18 cellular contexts compared by ENCODE assay signal in genomic region chr17:428414-428813, GRCh38. TPM values are rescaled to one million over a fixed set of nuclear protein-coding genes. Genes with fewer than 3 reads are reported as not detected.
A peak's percentile ranks its signal among the peaks of the same experiment; 100 is the strongest.
DNase-seq lines count a peak whose midpoint lies in the region; ATAC-seq, FAIRE-seq and TF ChIP-seq lines count a peak whose summit lies in the region.
"Had no signal": no experiment of that assay in that cellular context is flagged by ENCODE, and none has a peak within 500 bp of the region (broad histone marks: within the 10 kb centered on the region; RNA-seq: fewer than 3 reads in every experiment).

No MANE protein-coding gene starts in this region.

- H4K8ac ChIP-seq in IMR-90 (ENCODE audit: low read depth in 2 of 2, low read length in 2 of 2) (no peak overlapping the region), H1 (ENCODE audit: extremely low read depth, insufficient read depth, low read length) (no peak overlapping the region)

- H3K4ac ChIP-seq in IMR-90 (ENCODE audit: low read depth, low read length), result no peak overlapping the region
- H3K4ac ChIP-seq in H1 (replicated peaks; ENCODE audit: insufficient read length, low read depth, low read length), result no peak overlapping the region

- TF ChIP-seq POLR2A in HCT116 (IDR thresholded peaks at IDR 0.05; ENCODE audit: borderline replicate concordance, extremely low read depth, insufficient read depth, insufficient read length) (no peak), IMR-90 (IDR thresholded peaks at IDR 0.05; ENCODE audit: low read depth, low read length) (no peak), H1 (IDR thresholded peaks at IDR 0.05; ENCODE audit: control extremely low read depth in 1 of 2, low read depth in 2 of 2, low read length in 2 of 2) (no peak)

- H3K14ac ChIP-seq in IMR-90 (replicated peaks; ENCODE audit: low read depth, low read length) (no peak overlapping the region), H1 (ENCODE audit: insufficient read length) (no peak overlapping the region)

- no peak overlapping the region; the same call in 1 of the 2 replicates for H3K56ac ChIP-seq in IMR-90 (ENCODE audit: extremely low read depth, insufficient read depth, low read length)
- no peak overlapping the region for H3K56ac ChIP-seq in H1 (replicated peaks; ENCODE audit: insufficient read length, low read depth, low read length)

- H2BK15ac ChIP-seq in IMR-90 (ENCODE audit: low read depth, low read length) (no peak overlapping the region), H1 (ENCODE audit: low read length) (0 out of 2 replicates have a peak overlapping the region, but pooled peaks have one; percentile 92)

- H3K4me2 ChIP-seq in HCT116 (ENCODE audit: low read length) (no peak overlapping the region), IMR-90 (ENCODE audit: low read depth, low read length) (no peak overlapping the region), H1 (ENCODE audit: insufficient read depth in 1 of 2, low read depth in 2 of 2, low read length in 2 of 2) (no peak overlapping the region; a peak in 1 of 4 replicates)
- H3K4me2 ChIP-seq: BLaER1 had no signal

- RAD21 ChIA-PET in HCT116 (lab: Charles Lee; ENCODE audit: low non-redundant PET in 1 of 2, low total read pairs in 2 of 2, uncharacterized antibody in 2 of 2, unreplicated experiment in 2 of 2), result no interaction called here

- H2AK9ac ChIP-seq in IMR-90 (replicated peaks; ENCODE audit: low read depth, low read length, poor library complexity), result no peak overlapping the region

- peak; percentile 9 for DNase-seq in activated effector memory CD4-positive, alpha-beta T cell treated with anti-CD3 and anti-CD28 coated beads, Interleukin-2, amount 50 U/mL, for 16 hours
- DNase-seq in activated effector memory CD4-positive, alpha-beta T cell treated with Interleukin-2 at 50 U/mL for 16 hours, result no peak
- no peak for DNase-seq in HCT116 (ENCODE audit: low read depth, low spot score)
- DNase-seq in IMR-90, result no peak
- DNase-seq in H1 (ENCODE audit: low read depth in 1 of 2, low spot score in 2 of 2), result no peak
- no peak for DNase-seq in Right ventricle myocardium inferior (ENCODE audit: missing footprints)
- DNase-seq: Caco-2; CD4-positive, CD25-positive, alpha-beta regulatory T cell; CD8-positive, alpha-beta T cell; DMS153; DND-41; GM23248 had no signal

- H3K79me1 ChIP-seq in IMR-90 (ENCODE audit: low read depth in 1 of 2, low read length in 2 of 2), result no peaks in the 10 kb centered on the region
- no peaks in the 10 kb centered on the region for H3K79me1 ChIP-seq in H1 (ENCODE audit: low read depth, low read length)

- 100% methylated on average over 2 of the region's 3 CpGs; no CpG with 5 or more reads in 1 of the 2 experiments for WGBS in IMR-90 (ENCODE audit: extremely low coverage in 2 of 2, insufficient read length in 1 of 2), 2 experiments
- WGBS in H1 (ENCODE audit: extremely low coverage in 1 of 2, insufficient coverage in 1 of 2, insufficient read length in 1 of 2, insufficient replicate concordance in 2 of 2, low coverage in 1 of 2, low lambda C conversion rate in 2 of 2, missing lambda C conversion rate in 1 of 2), 2 experiments, result 100% methylated on average over 3 of the region's 3 CpGs; no CpG with 5 or more reads in 1 of the 2 experiments

- ATAC-seq in HCT116 (no peak), IMR-90 (ENCODE audit: low read depth) (no peak), HG03139 (IDR thresholded peaks at IDR 0.05; ENCODE audit: unreplicated experiment) (no peak), Right ventricle myocardium inferior (no peak)
- ATAC-seq: CD8-positive, alpha-beta T cell had no signal

- 0 out of 4 replicates have a peak, but pooled peaks cover 0 to 4% of the 10 kb centered on the region in 2 experiments for H3K9me3 ChIP-seq in HCT116 (ENCODE audit: control insufficient read depth in 1 of 2, insufficient read depth in 1 of 2, low read depth in 1 of 2, low read length in 2 of 2)
- peaks cover 7% of the 10 kb centered on the region for H3K9me3 ChIP-seq in IMR-90 (ENCODE audit: control insufficient read depth, insufficient read depth, low read length)
- H3K9me3 ChIP-seq in H1 (ENCODE audit: insufficient read depth in 2 of 2, low read depth in 1 of 2, low read length in 1 of 2), result peaks cover 0 to 6% of the 10 kb centered on the region in 2 experiments; a peak in 1 of 4 replicates

- no peaks in the 10 kb centered on the region for H3K9me1 ChIP-seq in IMR-90 (ENCODE audit: insufficient read depth, low read length)

- H2BK120ac ChIP-seq in IMR-90 (ENCODE audit: low read depth, low read length) (no peak overlapping the region), H1 (replicated peaks; ENCODE audit: low read depth, low read length) (no peak overlapping the region)

- H3K23ac ChIP-seq in IMR-90 (ENCODE audit: low read depth, low read length), result no peak overlapping the region
- H3K23ac ChIP-seq in H1 (ENCODE audit: insufficient read length), result no peak overlapping the region

- no peak overlapping the region for H3K18ac ChIP-seq in IMR-90 (ENCODE audit: low read depth, low read length)
- H3K18ac ChIP-seq in H1 (ENCODE audit: extremely low read depth, low read length), result peak overlapping the region; percentile 71

- intact Hi-C loops in HCT116 (cut with micrococcal nuclease), result no loop called here
- intact Hi-C loops in IMR-90 (cut with micrococcal nuclease), result no loop called here
- intact Hi-C loops in Right ventricle myocardium inferior (cut with DNase I), result no loop called here

- H3K79me2 ChIP-seq in HCT116 (ENCODE audit: insufficient read depth, low read length), result no peaks in the 10 kb centered on the region
- no peaks in the 10 kb centered on the region for H3K79me2 ChIP-seq in H1 (ENCODE audit: control insufficient read depth in 1 of 2, insufficient read depth in 2 of 2, low read length in 2 of 2)

- H3K36me3 ChIP-seq in HCT116 (ENCODE audit: control insufficient read depth in 1 of 2, insufficient read depth in 2 of 2, low read length in 2 of 2) (no peaks in the 10 kb centered on the region), IMR-90 (ENCODE audit: control insufficient read depth, insufficient read depth, low read length) (no peaks in the 10 kb centered on the region), H1 (ENCODE audit: control insufficient read depth in 2 of 4, insufficient read depth in 4 of 4, low read length in 3 of 4) (no peaks in the 10 kb centered on the region)
- H3K36me3 ChIP-seq: BLaER1, HAP-1 had no signal

- no peaks in the 10 kb centered on the region; the same call in 1 of the 2 replicates for H3K23me2 ChIP-seq in H1 (ENCODE audit: low read depth, low read length)

- dilution Hi-C loops in IMR-90 (cut with HindIII; ENCODE audit: low sequenced_read_pairs, unreplicated experiment), result no loop called here

- BruUV-seq in HCT116 (replicated peaks; lab: Mats Ljungman, UMichigan) (no TSS peak), IMR-90 (replicated peaks; lab: Mats Ljungman, UMichigan) (no TSS peak)

- CTCF ChIA-PET in HCT116 (lab: Charles Lee), result no interaction called here
- CTCF ChIA-PET in IMR-90 (lab: Yijun Ruan, JAX), result no interaction called here
- CTCF ChIA-PET in H1 (lab: Charles Lee; ENCODE audit: partially characterized antibody), result interaction anchor here (1.0 to 2.9 kb wide), 3 partner anchors 11 to 17 kb away, joined by 3 to 18 read pairs (median 4); no protein-coding TSS in a partner anchor

- H3K9ac ChIP-seq in HCT116 (ENCODE audit: low read length), result no peak overlapping the region
- no peak overlapping the region for H3K9ac ChIP-seq in IMR-90 (ENCODE audit: low read depth, low read length)
- H3K9ac ChIP-seq in H1 (replicated peaks in 1 of 4; ENCODE audit: extremely low read depth in 1 of 4, low read depth in 3 of 4, low read length in 3 of 4), result no peak overlapping the region
- H3K9ac ChIP-seq: BLaER1, GM23248 had no signal

- H4K91ac ChIP-seq in IMR-90 (ENCODE audit: insufficient read depth, low read depth, low read length) (no peak overlapping the region), H1 (replicated peaks; ENCODE audit: insufficient read length, low read length) (no peak overlapping the region)

- no peak for TF ChIP-seq RAD21 in HCT116 (IDR thresholded peaks at IDR 0.05; ENCODE audit: low read depth)
- TF ChIP-seq RAD21 in IMR-90 (IDR thresholded peaks at IDR 0.05; ENCODE audit: low read length), result no peak
- no peak for TF ChIP-seq RAD21 in H1 (IDR thresholded peaks at IDR 0.05 in 1 of 2, conservative IDR thresholded peaks at IDR 0.05 in 1 of 2; ENCODE audit: low read depth in 2 of 2, low read length in 2 of 2)

- TF ChIP-seq EP300 in H1 (IDR thresholded peaks at IDR 0.05; ENCODE audit: borderline replicate concordance in 1 of 2, low read depth in 2 of 2, low read length in 2 of 2), result no peak

- POLR2A ChIA-PET in HCT116 (lab: Charles Lee), result no interaction called here
- POLR2A ChIA-PET in IMR-90 (lab: Charles Lee; ENCODE audit: unreplicated experiment), result no interaction called here
- POLR2A ChIA-PET in H1 (lab: Charles Lee; ENCODE audit: partially characterized antibody), result no interaction called here

- H2AK5ac ChIP-seq in IMR-90 (ENCODE audit: low read depth, low read length) (no peak overlapping the region), H1 (ENCODE audit: low read depth, low read length) (0 out of 2 replicates have a peak overlapping the region, but pooled peaks have one; percentile 24)

- FAIRE-seq in H1 (lab: Jason Lieb, UNC), result no peak
- FAIRE-seq: G401.6, GM12892 had no signal

- peak overlapping the region; percentile 87; the same call in 1 of the 2 replicates for H2BK12ac ChIP-seq in H1 (ENCODE audit: low read depth, low read length)

- in situ Hi-C loops in IMR-90 (cut with MboI; ENCODE audit: low sequenced_read_pairs), result no loop called here

- H4K20me1 ChIP-seq in HCT116 (ENCODE audit: insufficient read depth), result no peaks in the 10 kb centered on the region
- no peaks in the 10 kb centered on the region for H4K20me1 ChIP-seq in IMR-90 (ENCODE audit: insufficient read depth, low read length)
- no peaks in the 10 kb centered on the region for H4K20me1 ChIP-seq in H1 (replicated peaks in 1 of 2; ENCODE audit: control insufficient read depth in 1 of 2, insufficient read depth in 2 of 2, low read length in 2 of 2)
- H4K20me1 ChIP-seq: BLaER1 had no signal

- H2BK5ac ChIP-seq in IMR-90 (ENCODE audit: low read depth, low read length, poor library complexity, severe bottlenecking), result no peak overlapping the region
- peak overlapping the region; percentile 44; the same call in 1 of the 2 replicates for H2BK5ac ChIP-seq in H1 (ENCODE audit: low read depth, low read length)

- no peak overlapping the region for H3K4me3 ChIP-seq in HCT116 (replicated peaks in 1 of 2; ENCODE audit: low read depth in 1 of 2, low read length in 2 of 2)
- H3K4me3 ChIP-seq in IMR-90 (ENCODE audit: insufficient read depth, low read depth, low read length), result no peak overlapping the region
- no peak overlapping the region for H3K4me3 ChIP-seq in H1 (ENCODE audit: extremely low read depth in 1 of 4, insufficient read depth in 2 of 4, low read depth in 3 of 4, low read length in 4 of 4)
- H3K4me3 ChIP-seq: BLaER1, GM23248, HAP-1 had no signal

- H4K5ac ChIP-seq in IMR-90 (ENCODE audit: low read depth, low read length) (no peak overlapping the region), H1 (ENCODE audit: insufficient read length, low read depth, low read length) (no peak overlapping the region)

- H3K4me1 ChIP-seq in HCT116 (ENCODE audit: control insufficient read depth in 1 of 2, insufficient read depth in 2 of 2, low read length in 2 of 2) (no peaks in the 10 kb centered on the region), IMR-90 (ENCODE audit: control insufficient read depth, insufficient read depth, low read length) (no peaks in the 10 kb centered on the region), H1 (replicated peaks in 1 of 4; ENCODE audit: control insufficient read depth in 3 of 4, insufficient read depth in 4 of 4, low read length in 3 of 4) (peaks cover 0 to 7% (median 7%) of the 10 kb centered on the region in 4 experiments; a peak in 4 of 7 replicates)
- H3K4me1 ChIP-seq: BLaER1, Caco-2, HAP-1 had no signal

- H3K27ac ChIP-seq in HCT116 (ENCODE audit: low read depth, low read length) (no peak overlapping the region), IMR-90 (ENCODE audit: insufficient read depth, low read length) (no peak overlapping the region), H1 (ENCODE audit: low read depth, low read length) (no peak overlapping the region)
- H3K27ac ChIP-seq: BLaER1, C4-2B, GM23248 had no signal

- no peaks in the 10 kb centered on the region for H3K9me2 ChIP-seq in HCT116 (ENCODE audit: insufficient read depth)

- H2AFZ ChIP-seq in HCT116 (ENCODE audit: low read depth, low read length, poor library complexity, severe bottlenecking), result no peak overlapping the region
- no peak overlapping the region for H2AFZ ChIP-seq in IMR-90 (replicated peaks; ENCODE audit: low read length, poor library complexity)
- H2AFZ ChIP-seq in H1 (ENCODE audit: low read length), result no peak overlapping the region
- H2AFZ ChIP-seq: GM23248 had no signal

- H2BK20ac ChIP-seq in IMR-90 (ENCODE audit: low read depth, low read length), result no peak overlapping the region
- 0 out of 2 replicates have a peak overlapping the region, but pooled peaks have one; percentile 61 for H2BK20ac ChIP-seq in H1 (ENCODE audit: low read length)

- H3K27me3 ChIP-seq in HCT116 (ENCODE audit: insufficient read depth, low read length) (no peaks in the 10 kb centered on the region), IMR-90 (ENCODE audit: control insufficient read depth, insufficient read depth, low read length) (no peaks in the 10 kb centered on the region), H1 (replicated peaks in 1 of 4; ENCODE audit: control insufficient read depth in 3 of 4, extremely low read depth in 1 of 4, insufficient read depth in 3 of 4, low read length in 3 of 4) (no peaks in the 10 kb centered on the region)
- H3K27me3 ChIP-seq: BLaER1 had no signal

- TF ChIP-seq CTCF in HCT116 (IDR thresholded peaks at IDR 0.05 in 2 of 3, conservative IDR thresholded peaks at IDR 0.05 in 1 of 3; ENCODE audit: borderline replicate concordance in 1 of 3, insufficient read depth in 1 of 3, low read depth in 2 of 3, low read length in 2 of 3) (no peak), IMR-90 (conservative IDR thresholded peaks at IDR 0.05; ENCODE audit: low read depth, low read length) (no peak), H1 (IDR thresholded peaks at IDR 0.05; ENCODE audit: control extremely low read depth in 1 of 3, insufficient read depth in 1 of 3, low read depth in 1 of 3, low read length in 3 of 3) (no peak)

RNA-seq across cellular contexts. Expression of gene RFLNB, which starts 17.3 kb away (rescaled TPM):
- total RNA-seq in HCT116 (2021; ENCODE audit: unreplicated experiment) (36.9 TPM), IMR-90 (2012; rRNA removed) (35.7 and 48.6 TPM in 2 replicates), Right ventricle myocardium inferior (23.0 TPM)
- 22.4 and 23.9 TPM in 2 replicates for polyA plus RNA-seq in HCT116 (2012)
- polyA plus RNA-seq in IMR-90 (2012; rRNA removed) (21.3 and 24.1 TPM in 2 replicates), H1 (2011; rRNA removed) (9.4 and 11.6 TPM in 2 replicates)
- 11.5 and 17.4 TPM in 2 replicates for polyA plus RNA-seq in IMR-90 (2012; cell fraction: cytosol; rRNA removed)
- polyA plus RNA-seq in IMR-90 (2012; cell fraction: nucleus; rRNA removed; ENCODE audit: low replicate concordance), result 8.3 and 9.7 TPM in 2 replicates
- 56.5 and 58.4 TPM in 2 replicates for total RNA-seq in H1 (2021; fragmentation: NEBNext Ultra II Directional; extraction: Animal tissue kit (Norgen Biotek cat#: 25700))
- 10.8 TPM for polyA plus RNA-seq in H1 (2011; cell fraction: cytosol; rRNA removed)
- polyA plus RNA-seq in H1 (2011; cell fraction: nucleus; rRNA removed), result 9.3 TPM
- polyA plus RNA-seq in H1 (2012, experiment 1 of 2), result 22.5 to 28.3 TPM (median 25.2 TPM) in 4 replicates
- polyA plus RNA-seq in H1 (2012, experiment 2 of 2), result 23.8 TPM
- polyA plus RNA-seq in H1 (2013, experiment 1 of 2), result 42.9 TPM
- polyA plus RNA-seq in H1 (2013, experiment 2 of 2), result 45.8 TPM
- 8.4 and 9.3 TPM in 2 replicates for polyA minus RNA-seq in H1 (2011; rRNA and poly(A)+ RNA removed)
- polyA minus RNA-seq in H1 (2011; cell fraction: cytosol; rRNA and poly(A)+ RNA removed), result 13.5 TPM
- polyA minus RNA-seq in H1 (2011; cell fraction: nucleus; rRNA and poly(A)+ RNA removed), result 6.2 TPM
